Comparison of ENCODE assay signal across 20 cellular contexts in the genomic region with DNA sequence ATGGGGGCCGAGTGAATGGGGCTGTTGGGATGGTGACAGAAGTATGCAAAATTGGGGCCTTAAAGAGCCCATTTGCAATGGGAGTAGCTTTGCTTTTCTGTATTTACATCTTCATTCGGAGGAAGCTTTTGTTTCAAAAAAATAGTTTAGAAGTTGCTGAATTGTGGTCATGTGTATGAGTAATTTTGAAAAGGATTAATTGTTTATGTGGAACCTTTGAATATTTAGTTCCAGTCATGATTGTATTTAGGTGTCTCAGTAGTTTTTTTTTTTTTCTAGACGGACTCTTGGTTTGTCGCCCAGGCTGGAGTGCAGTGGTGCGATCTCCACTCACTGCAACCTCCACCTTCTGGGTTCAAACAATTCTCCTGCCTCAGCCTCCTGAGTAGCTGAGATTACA. TPM values are rescaled to one million over a fixed set of nuclear protein-coding genes. Genes with fewer than 3 reads are reported as not detected.
A peak's percentile ranks its signal among the peaks of the same experiment; 100 is the strongest.
DNase-seq lines count a peak whose midpoint lies in the region; ATAC-seq and TF ChIP-seq lines count a peak whose summit lies in the region.
"Had no signal": no experiment of that assay in that cellular context is flagged by ENCODE, and none has a peak within 500 bp of the region (broad histone marks: within the 10 kb centered on the region; RNA-seq: fewer than 3 reads in every experiment).

No MANE protein-coding gene starts in this region.

- no peak for TF ChIP-seq CTCF in endothelial cell (IDR thresholded peaks at IDR 0.05; ENCODE audit: unreplicated experiment)

- ATAC-seq in HG03432 (IDR thresholded peaks at IDR 0.05; ENCODE audit: unreplicated experiment) (peak; percentile 28), HG03378 (IDR thresholded peaks at IDR 0.05; ENCODE audit: unreplicated experiment) (no peak)
- no peak for ATAC-seq in central memory CD8-positive, alpha-beta T cell (replicated peaks; ENCODE audit: extremely low read depth, poor library complexity, severe bottlenecking)
- no peak for ATAC-seq in stimulated activated memory B cell treated with anti-CD40 and anti-IgM and Interleukin-4, amounts not matched to agents 10 μg/mL and 1 μg/mL and 100 μg/mL, for 72 hours
- ATAC-seq: left ventricle myocardium superior had no signal

- peaks cover 40% of the 10 kb centered on the region for H3K36me3 Mint-ChIP-seq in activated naive CD4-positive, alpha-beta T cell treated with anti-CD3 and anti-CD28 coated beads, Interleukin-2, amount 50 U/mL, for 24 hours
- peaks cover 59% of the 10 kb centered on the region for H3K36me3 Mint-ChIP-seq in central memory CD8-positive, alpha-beta T cell (ENCODE audit: insufficient read depth)
- peaks cover 57% of the 10 kb centered on the region for H3K36me3 Mint-ChIP-seq in stimulated activated memory B cell treated with anti-CD40 and anti-IgM and Interleukin-4, amounts not matched to agents 10 μg/mL and 1 μg/mL and 100 μg/mL, for 72 hours
- H3K36me3 Mint-ChIP-seq in endothelial cell (ENCODE audit: low read depth, unreplicated experiment) = peaks cover 27% of the 10 kb centered on the region

- peaks cover 3% of the 10 kb centered on the region for H3K9me3 Mint-ChIP-seq in activated naive CD4-positive, alpha-beta T cell treated with anti-CD3 and anti-CD28 coated beads, Interleukin-2, amount 50 U/mL, for 24 hours
- H3K9me3 Mint-ChIP-seq in central memory CD8-positive, alpha-beta T cell = peaks cover 5% of the 10 kb centered on the region
- no peaks in the 10 kb centered on the region for H3K9me3 Mint-ChIP-seq in stimulated activated memory B cell treated with anti-CD40 and anti-IgM and Interleukin-4, amounts not matched to agents 10 μg/mL and 1 μg/mL and 100 μg/mL, for 72 hours
- H3K9me3 Mint-ChIP-seq in endothelial cell (ENCODE audit: unreplicated experiment) = no peaks in the 10 kb centered on the region

- peak overlapping the region; percentile 13 for H3K4me3 Mint-ChIP-seq in activated naive CD4-positive, alpha-beta T cell treated with anti-CD3 and anti-CD28 coated beads, Interleukin-2, amount 50 U/mL, for 24 hours
- H3K4me3 Mint-ChIP-seq in central memory CD8-positive, alpha-beta T cell = no peak overlapping the region
- no peak overlapping the region for H3K4me3 Mint-ChIP-seq in stimulated activated memory B cell treated with anti-CD40 and anti-IgM and Interleukin-4, amounts not matched to agents 10 μg/mL and 1 μg/mL and 100 μg/mL, for 72 hours
- no peak overlapping the region for H3K4me3 Mint-ChIP-seq in endothelial cell (ENCODE audit: unreplicated experiment)
- H3K4me3 Mint-ChIP-seq: activated CD4-positive, alpha-beta T cell treated with anti-CD3 and anti-CD28 coated beads, Interleukin-2, amount 10 ng/mL, durations not matched to agents 7 days and 5 days; dendritic cell treated with granulocyte-macrophage colony-stimulating factor and Interleukin-4, amounts not matched to agents 40 ng/mL and 50 ng/mL, for 4 days had no signal

- peak overlapping the region; percentile 52 for H3K27ac Mint-ChIP-seq in activated naive CD4-positive, alpha-beta T cell treated with anti-CD3 and anti-CD28 coated beads, Interleukin-2, amount 50 U/mL, for 24 hours
- peak overlapping the region; percentile 64 for H3K27ac Mint-ChIP-seq in central memory CD8-positive, alpha-beta T cell (ENCODE audit: low read depth)
- H3K27ac Mint-ChIP-seq in stimulated activated memory B cell treated with anti-CD40 and anti-IgM and Interleukin-4, amounts not matched to agents 10 μg/mL and 1 μg/mL and 100 μg/mL, for 72 hours = peak overlapping the region; percentile 64
- H3K27ac Mint-ChIP-seq in endothelial cell (ENCODE audit: unreplicated experiment) = no peak overlapping the region
- H3K27ac Mint-ChIP-seq: activated CD4-positive, alpha-beta T cell treated with anti-CD3 and anti-CD28 coated beads, Interleukin-2, amount 10 ng/mL, durations not matched to agents 7 days and 5 days; dendritic cell treated with granulocyte-macrophage colony-stimulating factor and Interleukin-4, amounts not matched to agents 40 ng/mL and 50 ng/mL, for 4 days had no signal

- peaks cover 68% of the 10 kb centered on the region for H3K4me1 Mint-ChIP-seq in activated naive CD4-positive, alpha-beta T cell treated with anti-CD3 and anti-CD28 coated beads, Interleukin-2, amount 50 U/mL, for 24 hours
- H3K4me1 Mint-ChIP-seq in central memory CD8-positive, alpha-beta T cell = peaks cover 55% of the 10 kb centered on the region
- H3K4me1 Mint-ChIP-seq in stimulated activated memory B cell treated with anti-CD40 and anti-IgM and Interleukin-4, amounts not matched to agents 10 μg/mL and 1 μg/mL and 100 μg/mL, for 72 hours = peaks cover 48% of the 10 kb centered on the region
- H3K4me1 Mint-ChIP-seq in endothelial cell (ENCODE audit: unreplicated experiment) = peaks cover 1% of the 10 kb centered on the region

- no peak for DNase-seq in activated naive CD4-positive, alpha-beta T cell treated with Interleukin-2 at 50 U/mL for 16 hours
- DNase-seq in central memory CD8-positive, alpha-beta T cell (ENCODE audit: low spot score in 2 of 2) = no peak
- DNase-seq in NCI-H1436 treated with DMSO at 0.1 percent for 48 hours (lab: John Stamatoyannopoulos, UW) (no peak), endothelial cell (ENCODE audit: low spot score) (no peak)
- DNase-seq: ACHN; activated CD4-positive, alpha-beta T cell treated with anti-CD3 and anti-CD28 coated beads, Interleukin-2, amount 10 ng/mL, durations not matched to agents 7 days and 5 days; anterior cingulate cortex; COR-L47; DMS79 treated with DMSO at 0.1 percent for 48 hours; GM23248; islet precursor cell; left ventricle myocardium superior; NCI-H187; NCI-H526 treated with DMSO at 0.1 percent for 48 hours; stimulated activated CD4-positive, alpha-beta T cell treated with anti-CD3 and anti-CD28 coated beads, Interleukin-12 subunit alpha, Interleukin-12 subunit beta, amount 100 ng/mL, for 4 hours had no signal

- no peaks in the 10 kb centered on the region for H3K27me3 Mint-ChIP-seq in activated naive CD4-positive, alpha-beta T cell treated with anti-CD3 and anti-CD28 coated beads, Interleukin-2, amount 50 U/mL, for 24 hours
- no peaks in the 10 kb centered on the region for H3K27me3 Mint-ChIP-seq in central memory CD8-positive, alpha-beta T cell
- no peaks in the 10 kb centered on the region for H3K27me3 Mint-ChIP-seq in stimulated activated memory B cell treated with anti-CD40 and anti-IgM and Interleukin-4, amounts not matched to agents 10 μg/mL and 1 μg/mL and 100 μg/mL, for 72 hours
- peaks cover 3% of the 10 kb centered on the region for H3K27me3 Mint-ChIP-seq in endothelial cell (ENCODE audit: unreplicated experiment)
- H3K27me3 Mint-ChIP-seq: activated CD4-positive, alpha-beta T cell treated with anti-CD3 and anti-CD28 coated beads, Interleukin-2, amount 10 ng/mL, durations not matched to agents 7 days and 5 days; dendritic cell treated with granulocyte-macrophage colony-stimulating factor and Interleukin-4, amounts not matched to agents 40 ng/mL and 50 ng/mL, for 4 days had no signal

RNA-seq across cellular contexts. Expression of a gene that starts 37.2 kb away (rescaled TPM):
- 65.3 TPM for total RNA-seq in endothelial cell (ENCODE audit: unreplicated experiment)
